24 cellular contexts compared by ENCODE assay signal in genomic region chr10:96663794-96664193, GRCh38. TPM values are rescaled to one million over a fixed set of nuclear protein-coding genes. Genes with fewer than 3 reads are reported as not detected.
"Had no signal": no experiment of that assay in that cellular context is flagged by ENCODE, and none has a peak within 500 bp of the region (broad histone marks: within the 10 kb centered on the region; RNA-seq: fewer than 3 reads in every experiment).

No MANE protein-coding gene starts in this region.

- H3K27me3 Mint-ChIP-seq: activated naive CD8-positive, alpha-beta T cell treated with anti-CD3 and anti-CD28 coated beads, Interleukin-2, amount 50 U/mL, for 24 hours; memory B cell; naive B cell; T-cell had no signal

- H3K36me3 ChIP-seq: breast epithelium, esophagus muscularis mucosa, gastroesophageal sphincter, heart right ventricle, upper lobe of right lung had no signal

- DNase-seq: activated CD4-positive, alpha-beta T cell treated with anti-CD3 and anti-CD28 coated beads for 48 hours; activated CD8-positive, alpha-beta T cell treated with anti-CD3 and anti-CD28 coated beads, Interleukin-2, amount 10 ng/mL, durations not matched to agents 7 days and 5 days; activated effector memory CD4-positive, alpha-beta T cell treated with Interleukin-2 at 50 U/mL for 16 hours; activated naive CD4-positive, alpha-beta T cell treated with anti-CD3 and anti-CD28 coated beads, Interleukin-2, amount 10 ng/mL, durations not matched to agents 7 days and 5 days; activated naive CD8-positive, alpha-beta T cell treated with anti-CD3 and anti-CD28 coated beads, Interleukin-2, amount 50 U/mL, for 24 hours; activated T-cell treated with anti-CD3 and anti-CD28 coated beads, Interleukin-2, amount 50 U/mL, for 48 hours; aorta; cerebellar nuclear complex; effector CD8-positive, alpha-beta T cell; heart right ventricle; kidney glomerular epithelial cell; left ventricle myocardium superior; naive B cell; posterior cingulate gyrus; stimulated activated CD4-positive, alpha-beta T cell treated with anti-CD3 and anti-CD28 coated beads, Interleukin-2, amount 100 ng/mL, for 48 hours; T-cell; upper lobe of right lung had no signal

- H3K27ac Mint-ChIP-seq: activated CD8-positive, alpha-beta T cell treated with anti-CD3 and anti-CD28 coated beads, Interleukin-2, amount 10 ng/mL, durations not matched to agents 7 days and 5 days; activated naive CD4-positive, alpha-beta T cell treated with anti-CD3 and anti-CD28 coated beads, Interleukin-2, amount 10 ng/mL, durations not matched to agents 7 days and 5 days; activated naive CD8-positive, alpha-beta T cell treated with anti-CD3 and anti-CD28 coated beads, Interleukin-2, amount 50 U/mL, for 24 hours; T-cell; WTC11 had no signal

- ATAC-seq: activated CD8-positive, alpha-beta T cell treated with anti-CD3 and anti-CD28 coated beads, Interleukin-2, amount 10 ng/mL, durations not matched to agents 7 days and 5 days; gastroesophageal sphincter; SK-N-SH treated with all-trans-retinoic acid at 6 μM for 48 hours; T-cell; WTC11 had no signal

- H3K4me1 Mint-ChIP-seq: activated naive CD4-positive, alpha-beta T cell treated with anti-CD3 and anti-CD28 coated beads, Interleukin-2, amount 10 ng/mL, durations not matched to agents 7 days and 5 days had no signal

- H3K4me1 ChIP-seq: breast epithelium, gastroesophageal sphincter had no signal

- H3K4me3 ChIP-seq: breast epithelium, esophagus muscularis mucosa, gastroesophageal sphincter, heart right ventricle, upper lobe of right lung had no signal

- H3K27me3 ChIP-seq: breast epithelium, esophagus muscularis mucosa, gastroesophageal sphincter, heart right ventricle, upper lobe of right lung had no signal

- H3K36me3 Mint-ChIP-seq: activated naive CD4-positive, alpha-beta T cell treated with anti-CD3 and anti-CD28 coated beads, Interleukin-2, amount 10 ng/mL, durations not matched to agents 7 days and 5 days; T-cell; WTC11 had no signal

- H3K27ac ChIP-seq: breast epithelium, esophagus muscularis mucosa, gastroesophageal sphincter, heart right ventricle, upper lobe of right lung had no signal

- H3K4me3 Mint-ChIP-seq: activated CD8-positive, alpha-beta T cell treated with anti-CD3 and anti-CD28 coated beads, Interleukin-2, amount 10 ng/mL, durations not matched to agents 7 days and 5 days; activated naive CD4-positive, alpha-beta T cell treated with anti-CD3 and anti-CD28 coated beads, Interleukin-2, amount 10 ng/mL, durations not matched to agents 7 days and 5 days; activated naive CD8-positive, alpha-beta T cell treated with anti-CD3 and anti-CD28 coated beads, Interleukin-2, amount 50 U/mL, for 24 hours; T-cell; WTC11 had no signal

- H3K9me3 Mint-ChIP-seq: activated naive CD4-positive, alpha-beta T cell treated with anti-CD3 and anti-CD28 coated beads, Interleukin-2, amount 10 ng/mL, durations not matched to agents 7 days and 5 days; activated naive CD8-positive, alpha-beta T cell treated with anti-CD3 and anti-CD28 coated beads, Interleukin-2, amount 50 U/mL, for 24 hours; memory B cell; naive B cell; T-cell; WTC11 had no signal

- H3K9me3 ChIP-seq: breast epithelium, esophagus muscularis mucosa, gastroesophageal sphincter, heart right ventricle, upper lobe of right lung had no signal

RNA-seq across cellular contexts. Expression of gene PIK3AP1, which starts 56.5 kb away (rescaled TPM):
- total RNA-seq: endothelial cell of umbilical vein had no signal
